ENCODE assay signal across 21 cellular contexts in genomic region chr11:14529933-14530332, GRCh38.
"Had no signal": no experiment of that assay in that cellular context is flagged by ENCODE, and none has a peak within 500 bp of the region (broad histone marks: within the 10 kb centered on the region; RNA-seq: fewer than 3 reads in every experiment).

No MANE protein-coding gene starts in this region.

- DNase-seq: activated CD4-positive, alpha-beta T cell treated with anti-CD3 and anti-CD28 coated beads for 48 hours; activated CD8-positive, alpha-beta memory T cell treated with anti-CD3 and anti-CD28 coated beads for 24 hours; activated naive CD4-positive, alpha-beta T cell treated with anti-CD3 and anti-CD28 coated beads for 36 hours; activated T-cell treated with anti-CD3 and anti-CD28 coated beads for 4 hours; caudate nucleus; cortex of kidney; effector CD8-positive, alpha-beta T cell; left cardiac atrium; mucosa of descending colon; naive thymus-derived CD8-positive, alpha-beta T cell; psoas muscle; stimulated activated CD4-positive, alpha-beta T cell treated with anti-CD3 and anti-CD28 coated beads, Interleukin-4, amount 100 ng/mL, for 1 hour; stimulated activated CD8-positive, alpha-beta memory T cell treated with anti-CD3 and anti-CD28 coated beads, Interleukin-4, amount 100 ng/mL, for 48 hours; stimulated activated naive CD8-positive, alpha-beta T cell treated with anti-CD3 and anti-CD28 coated beads, Interleukin-15, Interleukin-2, amounts not matched to agents 100 U/mL and 50 U/mL, for 24 hours; T-helper 1 cell; upper lobe of left lung had no signal

- H3K27ac ChIP-seq: gastroesophageal sphincter, hepatocyte, psoas muscle, suprapubic skin, upper lobe of left lung had no signal

- H3K4me3 Mint-ChIP-seq: activated naive CD4-positive, alpha-beta T cell treated with anti-CD3 and anti-CD28 coated beads for 36 hours; activated T-helper 17 cell treated with anti-CD3 and anti-CD28 coated beads, Interleukin-2, amount 50 U/mL, for 72 hours; naive thymus-derived CD8-positive, alpha-beta T cell had no signal

- H3K4me1 ChIP-seq: gastroesophageal sphincter, psoas muscle, suprapubic skin, upper lobe of left lung had no signal

- H3K27me3 Mint-ChIP-seq: activated T-helper 17 cell treated with anti-CD3 and anti-CD28 coated beads, Interleukin-2, amount 50 U/mL, for 72 hours; naive thymus-derived CD8-positive, alpha-beta T cell had no signal

- H3K27me3 ChIP-seq: gastroesophageal sphincter, hepatocyte, suprapubic skin, upper lobe of left lung had no signal

- H3K27ac Mint-ChIP-seq: activated naive CD4-positive, alpha-beta T cell treated with anti-CD3 and anti-CD28 coated beads for 36 hours; activated T-helper 17 cell treated with anti-CD3 and anti-CD28 coated beads, Interleukin-2, amount 50 U/mL, for 72 hours had no signal

- H3K9me3 Mint-ChIP-seq: activated naive CD4-positive, alpha-beta T cell treated with anti-CD3 and anti-CD28 coated beads for 36 hours; activated T-helper 17 cell treated with anti-CD3 and anti-CD28 coated beads, Interleukin-2, amount 50 U/mL, for 72 hours; naive thymus-derived CD8-positive, alpha-beta T cell had no signal

- FAIRE-seq: astrocyte had no signal

- H3K4me1 Mint-ChIP-seq: activated T-helper 17 cell treated with anti-CD3 and anti-CD28 coated beads, Interleukin-2, amount 50 U/mL, for 72 hours had no signal

- ATAC-seq: activated T-helper 17 cell treated with anti-CD3 and anti-CD28 coated beads, Interleukin-2, amount 50 U/mL, for 72 hours; gastroesophageal sphincter; left cardiac atrium; mucosa of descending colon; naive thymus-derived CD8-positive, alpha-beta T cell; psoas muscle; stimulated activated naive CD8-positive, alpha-beta T cell treated with anti-CD3 and anti-CD28 coated beads, Interleukin-15, Interleukin-2, amounts not matched to agents 100 U/mL and 50 U/mL, for 24 hours had no signal
